1 cellular context compared by ENCODE assay signal in genomic region chr6:32317532-32317931, GRCh38.
TF ChIP-seq lines count a peak whose summit lies in the region.

No MANE protein-coding gene starts in this region.

TF ChIP-seq in K562, 482 proteins besides CTCF, POLR2A, EP300 and RAD21 (continued from another document):
- TF ChIP-seq ZBTB12 (CRISPR knock-in tag; IDR thresholded peaks at IDR 0.05) (no peak), TEAD4 (IDR thresholded peaks at IDR 0.05; ENCODE audit: low read length) (peak; percentile 33; the same call in 1 of the 2 replicates), TEAD4 (CRISPR knock-in tag; IDR thresholded peaks at IDR 0.05; ENCODE audit: borderline replicate concordance) (no peak), TRIM28 (IDR thresholded peaks at IDR 0.05) (no peak), MEIS2 (IDR thresholded peaks at IDR 0.05; ENCODE audit: partially characterized antibody) (peak; percentile 26), RCOR1 (IDR thresholded peaks at IDR 0.05; ENCODE audit: borderline replicate concordance in 1 of 2, low read depth in 2 of 2, low read length in 2 of 2) (0 out of 4 replicates have a peak, but pooled peaks of 1 of the 2 experiments have one; percentile 21), RNF2 (IDR thresholded peaks at IDR 0.05) (peak; percentile 15; the same call in 1 of the 2 replicates), EGR1 (conservative IDR thresholded peaks at IDR 0.05) (no peak), ZSCAN32 (CRISPR knock-in tag; IDR thresholded peaks at IDR 0.05) (no peak), ZBTB49 (CRISPR knock-in tag; IDR thresholded peaks at IDR 0.05; ENCODE audit: borderline replicate concordance) (no peak), ZBTB8A (IDR thresholded peaks at IDR 0.05; ENCODE audit: partially characterized antibody) (no peak), FOXM1 (IDR thresholded peaks at IDR 0.05; ENCODE audit: low read depth) (no peak), FOXM1 (CRISPR knock-in tag; IDR thresholded peaks at IDR 0.05; ENCODE audit: low read depth) (no peak), MED1 (CRISPR knock-in tag; IDR thresholded peaks at IDR 0.05; ENCODE audit: borderline replicate concordance) (no peak), NFE2 (IDR thresholded peaks at IDR 0.05; ENCODE audit: low read depth) (peak; percentile 28; the same call in 1 of the 2 replicates), ZBTB26 (CRISPR knock-in tag; IDR thresholded peaks at IDR 0.05) (no peak), BACH1 (tag; IDR thresholded peaks at IDR 0.05) (no peak), NFE2L1 (tag; IDR thresholded peaks at IDR 0.05; ENCODE audit: borderline replicate concordance, low read depth) (0 out of 2 replicates have a peak, but pooled peaks have one; percentile 1), SOX6 (IDR thresholded peaks at IDR 0.05) (peak; percentile 67), CBFA2T3 (IDR thresholded peaks at IDR 0.05) (no peak), RREB1 (CRISPR knock-in tag; IDR thresholded peaks at IDR 0.05) (no peak)
